19 cellular contexts compared by ENCODE assay signal in genomic region chr3:11481561-11481960, GRCh38.
DNase-seq lines count a peak whose midpoint lies in the region; ATAC-seq and TF ChIP-seq lines count a peak whose summit lies in the region.
"Had no signal": no experiment of that assay in that cellular context is flagged by ENCODE, and none has a peak within 500 bp of the region (broad histone marks: within the 10 kb centered on the region; RNA-seq: fewer than 3 reads in every experiment).

No MANE protein-coding gene starts in this region.

- H3K27ac Mint-ChIP-seq in mesothelial cell of epicardium (no peak overlapping the region), natural killer cell (no peak overlapping the region)
- H3K27ac Mint-ChIP-seq: GM23338; naive thymus-derived CD4-positive, alpha-beta T cell; T-helper 1 cell treated with Interleukin-12 subunit alpha and Interleukin-12 subunit beta and Interleukin-4 antibody, amounts not matched to agents 30 μg/mL and 1 μg/mL, for 36 hours had no signal

- no peak for TF ChIP-seq CTCF in ascending aorta (IDR thresholded peaks at IDR 0.05)
- TF ChIP-seq CTCF in stomach (IDR thresholded peaks at IDR 0.05) = no peak
- TF ChIP-seq CTCF in mesothelial cell of epicardium (IDR thresholded peaks at IDR 0.05; ENCODE audit: unreplicated experiment) = no peak
- no peak for TF ChIP-seq CTCF in A673 (conservative IDR thresholded peaks at IDR 0.05; ENCODE audit: low read depth, low read length)
- TF ChIP-seq CTCF in natural killer cell (IDR thresholded peaks at IDR 0.05) = no peak

- WGBS in right cardiac atrium = 17% methylated on average over 3 of the region's 3 CpGs
- 15 to 28% (median 23%) methylated on average over 3 of the region's 3 CpGs for WGBS in stomach, 5 donors

- H3K9me3 ChIP-seq in ascending aorta (no peaks in the 10 kb centered on the region), right cardiac atrium (ENCODE audit: control insufficient read depth, low read length) (no peaks in the 10 kb centered on the region), stomach (no peaks in the 10 kb centered on the region), A673 (ENCODE audit: low read depth, low read length, poor library complexity, severe bottlenecking) (no peaks in the 10 kb centered on the region)
- H3K9me3 ChIP-seq: Caco-2 had no signal

- BruUV-seq in A673 (replicated peaks; lab: Mats Ljungman, UMichigan) = no TSS peak

- H3K36me3 ChIP-seq in ascending aorta (no peaks in the 10 kb centered on the region), stomach (no peaks in the 10 kb centered on the region), A673 (ENCODE audit: insufficient read depth, low read length, poor library complexity, severe bottlenecking) (no peaks in the 10 kb centered on the region)

- no peak for TF ChIP-seq EP300 in stomach (IDR thresholded peaks at IDR 0.05)

- intact Hi-C loops in ascending aorta (cut with DNase I) = loop anchor here (2.0 kb wide), 1 partner anchor 27 kb away; no protein-coding TSS in a partner anchor
- intact Hi-C loops in right cardiac atrium (cut with DNase I) = no loop called here
- intact Hi-C loops in stomach (cut with DNase I; ENCODE audit: low total_unique reads) = no loop called here
- intact Hi-C loops in A673 (cut with micrococcal nuclease; ENCODE audit: unreplicated experiment) = no loop called here
- intact Hi-C loops in natural killer cell (cut with micrococcal nuclease) = no loop called here

- H3K4me3 ChIP-seq in ascending aorta = no peak overlapping the region
- no peak overlapping the region for H3K4me3 ChIP-seq in right cardiac atrium (ENCODE audit: low read length)
- no peak overlapping the region for H3K4me3 ChIP-seq in stomach
- H3K4me3 ChIP-seq in A673 (ENCODE audit: low read depth, low read length, poor library complexity, severe bottlenecking) = no peak overlapping the region
- H3K4me3 ChIP-seq: GM12878, GM23338 had no signal

- DNase-seq in HuH-7 (ENCODE audit: low spot score) (peak; percentile 28), ascending aorta (ENCODE audit: low spot score in 2 of 2) (no peak), right cardiac atrium (peak; percentile 56 to 74 (median 73)), stomach (peak; percentile 65), mesothelial cell of epicardium (ENCODE audit: low spot score in 2 of 2, unreplicated experiment in 2 of 2) (no peak), A673 (ENCODE audit: low spot score) (no peak), natural killer cell (no peak), cerebellum (ENCODE audit: low spot score) (no peak)
- DNase-seq: activated CD4-positive, alpha-beta T cell treated with anti-CD3 and anti-CD28 coated beads for 1 hour; activated naive CD4-positive, alpha-beta T cell treated with Interleukin-2 at 50 U/mL for 16 hours; Kasumi-1; naive thymus-derived CD4-positive, alpha-beta T cell; NCI-H2227 treated with DMSO at 0.1 percent for 48 hours; stimulated activated naive CD8-positive, alpha-beta T cell treated with anti-CD3 and anti-CD28 coated beads, Interleukin-15, Interleukin-2, amounts not matched to agents 100 U/mL and 50 U/mL, for 24 hours had no signal

- CTCF ChIA-PET in A673 (lab: Charles Lee) = no interaction called here

- TF ChIP-seq POLR2A in stomach (IDR thresholded peaks at IDR 0.05) = no peak

- H3K4me3 Mint-ChIP-seq in mesothelial cell of epicardium (no peak overlapping the region), natural killer cell (no peak overlapping the region)
- H3K4me3 Mint-ChIP-seq: GM23338; naive thymus-derived CD4-positive, alpha-beta T cell; T-helper 1 cell treated with Interleukin-12 subunit alpha and Interleukin-12 subunit beta and Interleukin-4 antibody, amounts not matched to agents 30 μg/mL and 1 μg/mL, for 36 hours had no signal

- peaks cover 13 to 36% of the 10 kb centered on the region in 2 donors for H3K4me1 ChIP-seq in ascending aorta
- H3K4me1 ChIP-seq in right cardiac atrium (ENCODE audit: control insufficient read depth, insufficient read depth, low read length) = peaks cover 14% of the 10 kb centered on the region
- H3K4me1 ChIP-seq in stomach = peaks cover 44 to 72% (median 52%) of the 10 kb centered on the region in 4 donors
- peaks cover 30% of the 10 kb centered on the region for H3K4me1 ChIP-seq in A673 (ENCODE audit: insufficient read depth, low read length, poor library complexity, severe bottlenecking)
- H3K4me1 ChIP-seq: Caco-2 had no signal

- peak; percentile 94 to 97 for ATAC-seq in right cardiac atrium
- no peak for ATAC-seq in natural killer cell
- ATAC-seq: GM12878; naive thymus-derived CD4-positive, alpha-beta T cell; stimulated activated naive CD8-positive, alpha-beta T cell treated with anti-CD3 and anti-CD28 coated beads, Interleukin-15, Interleukin-2, amounts not matched to agents 100 U/mL and 50 U/mL, for 24 hours had no signal

- H3K27ac ChIP-seq in ascending aorta = peak overlapping the region; percentile 87 to 88
- peak overlapping the region; percentile 70 for H3K27ac ChIP-seq in right cardiac atrium (ENCODE audit: low read length)
- H3K27ac ChIP-seq in stomach = peak overlapping the region; percentile 57 to 87 (median 79)
- H3K27ac ChIP-seq in A673 (ENCODE audit: low read depth, low read length, poor library complexity, severe bottlenecking) = no peak overlapping the region
- H3K27ac ChIP-seq: HL-60 had no signal

- peaks cover 26% of the 10 kb centered on the region for H3K4me1 Mint-ChIP-seq in mesothelial cell of epicardium
- no peaks in the 10 kb centered on the region for H3K4me1 Mint-ChIP-seq in natural killer cell

- POLR2A ChIA-PET in A673 (lab: Charles Lee; ENCODE audit: low non-redundant PET) = no interaction called here

- H3K27me3 ChIP-seq in ascending aorta (no peaks in the 10 kb centered on the region), right cardiac atrium (ENCODE audit: control insufficient read depth, insufficient read depth) (no peaks in the 10 kb centered on the region), stomach (no peaks in the 10 kb centered on the region), A673 (replicated peaks; ENCODE audit: insufficient read depth, low read depth, low read length, poor library complexity) (no peaks in the 10 kb centered on the region)

- H3K9me3 Mint-ChIP-seq in mesothelial cell of epicardium (no peaks in the 10 kb centered on the region), natural killer cell (no peaks in the 10 kb centered on the region)
- H3K9me3 Mint-ChIP-seq: T-helper 1 cell treated with Interleukin-12 subunit alpha and Interleukin-12 subunit beta and Interleukin-4 antibody, amounts not matched to agents 30 μg/mL and 1 μg/mL, for 36 hours had no signal

- H3K27me3 Mint-ChIP-seq in mesothelial cell of epicardium (ENCODE audit: low read depth) (no peaks in the 10 kb centered on the region), natural killer cell (ENCODE audit: low read depth in 2 of 2) (no peaks in the 10 kb centered on the region)
- H3K27me3 Mint-ChIP-seq: naive thymus-derived CD4-positive, alpha-beta T cell had no signal

- H3K36me3 Mint-ChIP-seq in mesothelial cell of epicardium (peaks cover 3% of the 10 kb centered on the region), natural killer cell (no peaks in the 10 kb centered on the region)

Comparison
In these comparisons a context has a peak if more than half of its experiments do, and no peak if none do; other contexts are left out.
1. DNase-seq: peak in HuH-7 (single experiment), right cardiac atrium (3 of 3) and stomach (single experiment); none in ascending aorta (0 of 2), mesothelial cell of epicardium (0 of 2), A673 (single experiment), natural killer cell (single experiment) and cerebellum (single experiment).
2. ATAC-seq: peak in right cardiac atrium (2 of 2); none in natural killer cell (0 of 3).